Comparison of ENCODE assay signal across 24 cellular contexts in the genomic region with DNA sequence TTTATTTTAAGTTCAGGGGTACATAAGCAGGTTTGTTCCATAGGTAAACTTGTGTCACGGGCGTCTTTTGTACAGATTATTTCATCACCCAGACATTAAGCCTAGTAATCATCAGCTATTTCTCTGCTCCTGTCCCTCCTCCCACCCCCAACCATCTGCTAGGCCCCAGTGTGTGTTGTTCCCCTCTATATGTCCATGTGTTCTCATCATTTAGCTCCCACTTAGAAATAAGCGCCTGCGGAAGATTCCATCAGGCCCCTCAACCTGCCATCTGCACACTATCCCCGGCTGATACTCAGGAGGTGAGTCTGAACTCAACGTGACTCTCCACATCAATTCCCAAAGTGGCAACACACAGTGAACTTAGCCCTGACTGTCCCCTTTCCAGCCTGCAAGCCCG.
"Had no signal": no experiment of that assay in that cellular context is flagged by ENCODE, and none has a peak within 500 bp of the region (broad histone marks: within the 10 kb centered on the region; RNA-seq: fewer than 3 reads in every experiment).

No MANE protein-coding gene starts in this region.

- H3K27ac ChIP-seq: breast epithelium had no signal

- H3K4me1 ChIP-seq: breast epithelium had no signal

- FAIRE-seq: RCC 7860 had no signal

- H3K4me1 Mint-ChIP-seq: activated CD4-positive, alpha-beta T cell treated with anti-CD3 and anti-CD28 coated beads, Interleukin-2, amount 10 ng/mL, durations not matched to agents 24 days and 14 days; activated CD8-positive, alpha-beta memory T cell treated with anti-CD3 and anti-CD28 coated beads, Interleukin-2, amount 10 ng/mL, durations not matched to agents 7 days and 5 days; activated naive CD4-positive, alpha-beta T cell treated with anti-CD3 and anti-CD28 coated beads, Interleukin-2, amount 50 U/mL, for 24 hours had no signal

- DNase-seq: activated CD4-positive, alpha-beta T cell treated with anti-CD3 and anti-CD28 coated beads for 1 hour; activated CD4-positive, alpha-beta T cell treated with anti-CD3 and anti-CD28 coated beads, Interleukin-2, amount 50 U/mL, for 48 hours; activated CD8-positive, alpha-beta memory T cell treated with anti-CD3 and anti-CD28 coated beads, Interleukin-2, amount 10 ng/mL, durations not matched to agents 7 days and 5 days; activated effector memory CD4-positive, alpha-beta T cell treated with Interleukin-2 at 50 U/mL for 16 hours; activated naive CD4-positive, alpha-beta T cell; activated T-cell treated with anti-CD3 and anti-CD28 coated beads, Interleukin-2, amount 50 U/mL, for 24 hours; aorta; caudate nucleus; Kasumi-1; KBM-7; NCI-H1105 treated with DMSO at 0.1 percent for 48 hours; NCI-H1436 treated with DMSO at 0.1 percent for 48 hours; NCI-H2029; NCI-H446; NCI-H526 treated with DMSO at 0.1 percent for 48 hours; PC-3; SHP77 treated with DMSO at 0.1 percent for 48 hours had no signal

- H3K4me3 Mint-ChIP-seq: activated CD4-positive, alpha-beta T cell treated with anti-CD3 and anti-CD28 coated beads, Interleukin-2, amount 10 ng/mL, durations not matched to agents 24 days and 14 days; activated CD8-positive, alpha-beta memory T cell treated with anti-CD3 and anti-CD28 coated beads, Interleukin-2, amount 10 ng/mL, durations not matched to agents 7 days and 5 days; activated naive CD4-positive, alpha-beta T cell treated with anti-CD3 and anti-CD28 coated beads, Interleukin-2, amount 50 U/mL, for 24 hours; activated T-cell treated with anti-CD3 and anti-CD28 coated beads, Interleukin-2, amount 50 U/mL, for 24 hours; activated T-helper 1 cell treated with anti-CD3 and anti-CD28 coated beads, Interleukin-12 subunit alpha, Interleukin-12 subunit beta, Interleukin-2, Interleukin-4 antibody, amounts not matched to agents 30 ng/mL and 10 ng/mL and 1 ng/mL, durations not matched to agents 14 hours and 24 hours and 36 hours; T-helper 1 cell treated with Interleukin-12 subunit alpha and Interleukin-12 subunit beta and Interleukin-4 antibody, amounts not matched to agents 30 μg/mL and 1 μg/mL, for 36 hours; WTC11 had no signal

- H3K9me3 ChIP-seq: breast epithelium had no signal

- ATAC-seq: activated CD8-positive, alpha-beta memory T cell treated with anti-CD3 and anti-CD28 coated beads, Interleukin-2, amount 10 ng/mL, durations not matched to agents 7 days and 5 days; PC-3; WTC11 had no signal

- H3K36me3 Mint-ChIP-seq: activated CD8-positive, alpha-beta memory T cell treated with anti-CD3 and anti-CD28 coated beads, Interleukin-2, amount 10 ng/mL, durations not matched to agents 7 days and 5 days; activated naive CD4-positive, alpha-beta T cell treated with anti-CD3 and anti-CD28 coated beads, Interleukin-2, amount 50 U/mL, for 24 hours; WTC11 had no signal

- H3K4me3 ChIP-seq: breast epithelium had no signal

- H3K36me3 ChIP-seq: breast epithelium had no signal

- H3K27ac Mint-ChIP-seq: activated CD4-positive, alpha-beta T cell treated with anti-CD3 and anti-CD28 coated beads, Interleukin-2, amount 10 ng/mL, durations not matched to agents 24 days and 14 days; activated CD8-positive, alpha-beta memory T cell treated with anti-CD3 and anti-CD28 coated beads, Interleukin-2, amount 10 ng/mL, durations not matched to agents 7 days and 5 days; activated naive CD4-positive, alpha-beta T cell treated with anti-CD3 and anti-CD28 coated beads, Interleukin-2, amount 50 U/mL, for 24 hours; activated T-cell treated with anti-CD3 and anti-CD28 coated beads, Interleukin-2, amount 50 U/mL, for 24 hours; activated T-helper 1 cell treated with anti-CD3 and anti-CD28 coated beads, Interleukin-12 subunit alpha, Interleukin-12 subunit beta, Interleukin-2, Interleukin-4 antibody, amounts not matched to agents 30 ng/mL and 10 ng/mL and 1 ng/mL, durations not matched to agents 14 hours and 24 hours and 36 hours; T-helper 1 cell treated with Interleukin-12 subunit alpha and Interleukin-12 subunit beta and Interleukin-4 antibody, amounts not matched to agents 30 μg/mL and 1 μg/mL, for 36 hours; WTC11 had no signal

- H3K9me3 Mint-ChIP-seq: activated CD4-positive, alpha-beta T cell treated with anti-CD3 and anti-CD28 coated beads, Interleukin-2, amount 10 ng/mL, durations not matched to agents 24 days and 14 days; activated naive CD4-positive, alpha-beta T cell treated with anti-CD3 and anti-CD28 coated beads, Interleukin-2, amount 50 U/mL, for 24 hours; activated T-cell treated with anti-CD3 and anti-CD28 coated beads, Interleukin-2, amount 50 U/mL, for 24 hours; activated T-helper 1 cell treated with anti-CD3 and anti-CD28 coated beads, Interleukin-12 subunit alpha, Interleukin-12 subunit beta, Interleukin-2, Interleukin-4 antibody, amounts not matched to agents 30 ng/mL and 10 ng/mL and 1 ng/mL, durations not matched to agents 14 hours and 24 hours and 36 hours; T-helper 1 cell treated with Interleukin-12 subunit alpha and Interleukin-12 subunit beta and Interleukin-4 antibody, amounts not matched to agents 30 μg/mL and 1 μg/mL, for 36 hours had no signal
